Comparison of ENCODE assay signal across 1 cellular context in the genomic region with DNA sequence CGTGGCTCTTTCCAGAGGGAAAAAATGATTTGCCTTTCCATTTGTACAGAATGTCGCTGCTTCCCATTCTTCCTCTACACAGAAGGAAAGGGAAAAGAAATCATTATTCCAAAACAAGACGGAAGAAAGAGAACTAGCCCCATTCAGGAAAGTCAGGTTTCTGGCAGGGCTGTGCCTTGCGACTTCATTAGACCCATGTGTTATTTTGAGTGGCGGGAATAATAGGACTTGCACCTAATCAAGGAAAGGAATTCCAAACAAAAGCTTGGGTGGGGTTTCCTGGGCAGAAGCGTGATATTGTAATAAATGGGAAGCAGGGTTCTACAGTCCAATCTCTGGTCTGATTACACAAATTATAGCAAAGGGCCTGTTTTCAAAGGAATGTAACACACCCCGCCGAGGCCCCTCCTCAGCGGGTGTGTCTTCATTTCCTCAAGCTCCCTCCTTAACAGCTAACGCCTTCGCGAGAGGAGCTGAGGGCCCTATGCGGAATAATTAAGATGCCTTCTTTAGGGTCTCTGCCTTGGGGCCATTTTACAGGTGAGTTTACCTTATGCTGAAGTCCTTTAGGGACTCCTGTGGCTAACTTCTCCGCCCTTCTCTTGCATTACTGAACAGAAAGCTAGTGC.
TF ChIP-seq lines count a peak whose summit lies in the region.

No MANE protein-coding gene starts in this region.

TF ChIP-seq in SK-N-SH treated with all-trans-retinoic acid at 6 μM for 48 hours, 23 proteins besides CTCF, POLR2A, EP300 and RAD21 (continued from another document):
- TF ChIP-seq, protein P1, sequence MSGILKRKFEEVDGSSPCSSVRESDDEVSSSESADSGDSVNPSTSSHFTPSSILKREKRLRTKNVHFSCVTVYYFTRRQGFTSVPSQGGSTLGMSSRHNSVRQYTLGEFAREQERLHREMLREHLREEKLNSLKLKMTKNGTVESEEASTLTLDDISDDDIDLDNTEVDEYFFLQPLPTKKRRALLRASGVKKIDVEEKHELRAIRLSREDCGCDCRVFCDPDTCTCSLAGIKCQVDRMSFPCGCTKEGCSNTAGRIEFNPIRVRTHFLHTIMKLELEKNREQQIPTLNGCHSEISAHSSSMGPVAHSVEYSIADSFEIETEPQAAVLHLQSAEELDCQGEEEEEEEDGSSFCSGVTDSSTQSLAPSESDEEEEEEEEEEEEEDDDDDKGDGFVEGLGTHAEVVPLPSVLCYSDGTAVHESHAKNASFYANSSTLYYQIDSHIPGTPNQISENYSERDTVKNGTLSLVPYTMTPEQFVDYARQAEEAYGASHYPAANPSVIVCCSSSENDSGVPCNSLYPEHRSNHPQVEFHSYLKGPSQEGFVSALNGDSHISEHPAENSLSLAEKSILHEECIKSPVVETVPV (CRISPR knock-in tag; IDR thresholded peaks at IDR 0.05) = no peak
- no peak for TF ChIP-seq TOX (CRISPR knock-in tag; IDR thresholded peaks at IDR 0.05; ENCODE audit: borderline replicate concordance)
